In the genomic region with DNA sequence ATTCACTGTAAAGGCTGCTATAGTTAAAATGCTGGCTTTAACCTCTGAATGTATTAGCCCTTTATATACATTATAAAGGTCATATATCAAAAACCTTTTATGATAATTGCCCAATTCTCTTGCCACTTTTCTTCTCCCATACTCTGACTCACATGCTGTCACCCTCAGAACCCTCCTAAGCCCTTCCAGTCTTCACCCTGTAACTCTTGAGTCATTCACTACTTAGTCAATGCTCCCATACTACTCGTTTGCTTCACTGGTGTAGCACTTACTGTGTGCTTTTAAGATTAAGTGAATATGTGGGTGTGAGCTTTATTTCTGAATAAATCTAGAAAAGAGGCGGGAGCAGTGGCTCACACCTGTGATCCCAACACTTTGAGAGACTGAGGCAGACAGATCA, we compare ENCODE assay signal across 16 cellular contexts. TPM values are rescaled to one million over a fixed set of nuclear protein-coding genes. Genes with fewer than 3 reads are reported as not detected.
DNase-seq lines count a peak whose midpoint lies in the region; ATAC-seq and TF ChIP-seq lines count a peak whose summit lies in the region.
"Had no signal": no experiment of that assay in that cellular context is flagged by ENCODE, and none has a peak within 500 bp of the region (broad histone marks: within the 10 kb centered on the region; RNA-seq: fewer than 3 reads in every experiment).

No MANE protein-coding gene starts in this region.

- H3K36me3 ChIP-seq in GM23338 (ENCODE audit: insufficient read depth), result no peaks in the 10 kb centered on the region; the same call in 1 of the 2 replicates
- H3K36me3 ChIP-seq: WERI-Rb-1 had no signal

- TF ChIP-seq CTCF in choroid plexus epithelial cell (conservative IDR thresholded peaks at IDR 0.05; ENCODE audit: low read depth, low read length) (no peak), GM23338 (conservative IDR thresholded peaks at IDR 0.05; ENCODE audit: low read depth in 2 of 2) (no peak)

- H3K27me3 ChIP-seq in GM23338 (ENCODE audit: insufficient read depth), result no peaks in the 10 kb centered on the region

- H3K4me3 ChIP-seq in choroid plexus epithelial cell (ENCODE audit: low read depth, low read length) (no peak overlapping the region), GM23338 (no peak overlapping the region)

- no peaks in the 10 kb centered on the region for H3K9me2 ChIP-seq in GM23338 (ENCODE audit: insufficient read depth)

- no peaks in the 10 kb centered on the region for H4K20me1 ChIP-seq in GM23338 (replicated peaks; ENCODE audit: insufficient read depth)

- H3K4me1 ChIP-seq in GM23338 (ENCODE audit: insufficient read depth), result no peaks in the 10 kb centered on the region

- peaks cover 2% of the 10 kb centered on the region for H3K9me3 Mint-ChIP-seq in activated T-cell treated with anti-CD3 and anti-CD28 coated beads, Interleukin-2, amount 50 U/mL, for 4 hours
- 0 out of 3 replicates have a peak, but pooled peaks cover under 1% of the 10 kb centered on the region for H3K9me3 Mint-ChIP-seq in GM23338

- H3K4me2 ChIP-seq in GM23338, result no peak overlapping the region

- no peak for DNase-seq in activated T-cell treated with anti-CD3 and anti-CD28 coated beads, Interleukin-2, amount 50 U/mL, for 4 hours
- no peak for DNase-seq in activated T-cell treated with anti-CD3 and anti-CD28 coated beads, Interleukin-2, amount 50 U/mL, for 48 hours
- DNase-seq in M059J (ENCODE audit: low read depth) (peak; percentile 76), choroid plexus epithelial cell (ENCODE audit: low read depth) (peak; percentile 37), renal cortical epithelial cell (ENCODE audit: low read depth) (peak; percentile 73), GM23338 (ENCODE audit: low spot score) (no peak)
- DNase-seq in central memory CD4-positive, alpha-beta T cell, result no peak
- DNase-seq: foreskin melanocyte; MM.1S; NCI-H510A treated with DMSO at 0.1 percent for 48 hours; SHP77; small intestine; stimulated activated CD8-positive, alpha-beta memory T cell treated with anti-CD3 and anti-CD28 coated beads, Interleukin-4, amount 100 ng/mL, for 48 hours; WERI-Rb-1 had no signal

- no peak overlapping the region for H3K4me3 Mint-ChIP-seq in activated T-cell treated with anti-CD3 and anti-CD28 coated beads, Interleukin-2, amount 50 U/mL, for 4 hours
- no peak overlapping the region for H3K4me3 Mint-ChIP-seq in GM23338
- H3K4me3 Mint-ChIP-seq: nephron had no signal

- H3K4me1 Mint-ChIP-seq in activated T-cell treated with anti-CD3 and anti-CD28 coated beads, Interleukin-2, amount 50 U/mL, for 4 hours (ENCODE audit: low read depth), result no peaks in the 10 kb centered on the region
- H3K4me1 Mint-ChIP-seq in GM23338, result peaks cover 5% of the 10 kb centered on the region; the same call in 2 of the 3 replicates
- H3K4me1 Mint-ChIP-seq: nephron had no signal

- H3F3A ChIP-seq in GM23338 (replicated peaks; ENCODE audit: low read depth), result no peaks in the 10 kb centered on the region

- no peak overlapping the region for H3K27ac ChIP-seq in GM23338 (ENCODE audit: low read depth)
- H3K27ac ChIP-seq: WERI-Rb-1 had no signal

- H3K27me3 Mint-ChIP-seq in activated T-cell treated with anti-CD3 and anti-CD28 coated beads, Interleukin-2, amount 50 U/mL, for 4 hours (ENCODE audit: low read depth), result no peaks in the 10 kb centered on the region
- peaks cover 2% of the 10 kb centered on the region for H3K27me3 Mint-ChIP-seq in GM23338 (ENCODE audit: insufficient read depth, low read depth, poor library complexity)

- H3K79me2 ChIP-seq in GM23338 (replicated peaks; ENCODE audit: insufficient read depth), result no peaks in the 10 kb centered on the region

- H3K27ac Mint-ChIP-seq in GM23338, result no peak overlapping the region
- H3K27ac Mint-ChIP-seq: nephron had no signal

- ATAC-seq in activated T-cell treated with anti-CD3 and anti-CD28 coated beads, Interleukin-2, amount 50 U/mL, for 4 hours, result peak; percentile 99 to 100
- ATAC-seq in GM18498 (IDR thresholded peaks at IDR 0.05; ENCODE audit: unreplicated experiment) (no peak), GM23338 (no peak)

- no peak overlapping the region for H2AFZ ChIP-seq in GM23338

- H3K36me3 Mint-ChIP-seq in activated T-cell treated with anti-CD3 and anti-CD28 coated beads, Interleukin-2, amount 50 U/mL, for 4 hours (ENCODE audit: insufficient read depth), result peaks cover 10% of the 10 kb centered on the region
- H3K36me3 Mint-ChIP-seq in GM23338 (ENCODE audit: low read depth), result peaks cover 5% of the 10 kb centered on the region

TF ChIP-seq in GM23338, 12 proteins besides CTCF, POLR2A, EP300 and RAD21:
- TF ChIP-seq CREB1 (CRISPR knock-in tag; IDR thresholded peaks at IDR 0.05; ENCODE audit: low read depth) (no peak), ZNF114 (CRISPR knock-in tag; IDR thresholded peaks at IDR 0.05) (no peak)

RNA-seq across cellular contexts. Expression of a gene that starts 37.5 kb away (rescaled TPM):
- total RNA-seq in activated T-cell treated with anti-CD3 and anti-CD28 coated beads, Interleukin-2, amount 50 U/mL, for 4 hours, result 1 to 10 TPM in 2 of 3 donors, under 1 TPM in 1; 0.76 to 1.3 (median 1.3) TPM
- total RNA-seq in M059J (2014; rRNA removed; shearing (Covaris generic)), result 8.1 and 11.0 TPM in 2 replicates
- 9.6 and 19.1 TPM in 2 replicates for total RNA-seq in renal cortical epithelial cell
- 11.7 and 16.5 TPM in 2 replicates for total RNA-seq in GM23338 (2014; rRNA removed; shearing (Covaris generic))
- 15.2 and 17.8 TPM in 2 replicates for polyA plus RNA-seq in GM23338 (2016; fragmentation: Nextera tagmentation; extraction: Ambion mirVana)

Comparison
In these comparisons a context has a peak if more than half of its experiments do, and no peak if none do; other contexts are left out.
1. ATAC-seq: peak in activated T-cell treated with anti-CD3 and anti-CD28 coated beads, Interleukin-2, amount 50 U/mL, for 4 hours (2 of 2); none in GM18498 (single experiment) and GM23338 (single experiment).
2. DNase-seq: peak in M059J (single experiment), choroid plexus epithelial cell (single experiment) and renal cortical epithelial cell (single experiment); none in activated T-cell treated with anti-CD3 and anti-CD28 coated beads, Interleukin-2, amount 50 U/mL, for 4 hours (single experiment), activated T-cell treated with anti-CD3 and anti-CD28 coated beads, Interleukin-2, amount 50 U/mL, for 48 hours (0 of 2), central memory CD4-positive, alpha-beta T cell (single experiment) and GM23338 (single experiment).